In the genomic region with DNA sequence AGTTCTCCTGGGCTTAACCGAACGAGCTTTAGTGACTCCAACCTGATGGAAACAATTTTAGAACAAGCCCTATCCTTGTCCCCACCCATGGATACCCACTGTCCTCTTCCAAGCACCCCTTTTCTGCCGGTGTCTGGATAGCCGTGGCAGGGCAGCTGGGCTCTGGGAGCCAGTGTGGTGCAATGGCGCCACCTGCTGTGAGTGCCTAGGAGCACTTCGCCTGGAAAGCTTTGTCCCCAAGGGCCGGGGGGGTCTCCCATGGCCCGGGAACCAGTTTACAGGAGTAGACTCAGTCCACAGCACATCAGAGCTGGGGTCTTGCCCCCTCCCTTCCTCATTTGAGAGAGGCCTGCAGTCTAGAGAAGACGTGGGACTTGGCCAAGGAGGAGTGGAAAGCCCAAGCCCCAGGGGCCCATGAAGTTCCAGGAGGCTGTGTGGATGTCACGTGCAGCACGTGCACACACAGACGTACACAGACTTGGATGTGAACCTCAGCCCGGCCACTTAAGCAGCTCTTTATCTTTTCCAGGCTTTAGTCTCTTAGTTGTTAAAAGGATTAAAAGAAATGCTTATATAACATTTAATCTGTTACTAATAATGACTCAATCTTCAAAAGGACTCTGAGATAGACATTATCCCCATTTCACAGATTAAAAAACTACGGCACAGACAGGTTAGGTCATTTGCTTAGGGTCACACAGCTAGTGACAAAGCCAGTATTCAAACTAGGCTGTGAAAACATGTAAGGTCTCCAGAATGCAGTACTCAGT, we compare ENCODE assay signal across 8 cellular contexts. TPM values are rescaled to one million over a fixed set of nuclear protein-coding genes. Genes with fewer than 3 reads are reported as not detected.
DNase-seq lines count a peak whose midpoint lies in the region; ATAC-seq, FAIRE-seq and TF ChIP-seq lines count a peak whose summit lies in the region.

No MANE protein-coding gene starts in this region.

- intact Hi-C loops in PC-3 (cut with micrococcal nuclease) = loop anchor here (5.0 kb wide), 1 partner anchor 217 kb away; no protein-coding TSS in a partner anchor
- intact Hi-C loops in Right ventricle myocardium superior (cut with DNase I) = loop anchor here (5.0 kb wide), 2 partner anchors 217 to 327 kb away; no protein-coding TSS in a partner anchor
- intact Hi-C loops in posterior vena cava (cut with DNase I) = loop anchor here in 1 of 2 donors (10.0 kb wide), 1 partner anchor 214 kb away; no protein-coding TSS in a partner anchor

- H3K9me2 ChIP-seq in PC-3 (replicated peaks; ENCODE audit: low read length) = no peaks in the 10 kb centered on the region

- H3K4me2 ChIP-seq in PC-3 (ENCODE audit: low read length) = no peak overlapping the region

- no peaks in the 10 kb centered on the region for H4K20me1 ChIP-seq in PC-3 (ENCODE audit: low read length)

- no peak overlapping the region for H3K27ac Mint-ChIP-seq in activated naive CD8-positive, alpha-beta T cell treated with anti-CD3 and anti-CD28 coated beads for 36 hours

- H3K9ac ChIP-seq in PC-3 (ENCODE audit: low read length) = no peak overlapping the region

- peak; percentile 77 for DNase-seq in Ammon's horn (ENCODE audit: low spot score)
- peak; percentile 69 for DNase-seq in H54 (ENCODE audit: insufficient read length, low spot score)
- peak; percentile 47 for DNase-seq in PC-3
- DNase-seq in activated naive CD8-positive, alpha-beta T cell treated with anti-CD3 and anti-CD28 coated beads for 36 hours = peak; percentile 48
- peak; percentile 79 for DNase-seq in Right ventricle myocardium superior
- peak; percentile 90 for DNase-seq in posterior vena cava (ENCODE audit: low spot score)
- no peak for DNase-seq in GOT3 (lab: John Stamatoyannopoulos, UW)

- H3K36me3 Mint-ChIP-seq in activated naive CD8-positive, alpha-beta T cell treated with anti-CD3 and anti-CD28 coated beads for 36 hours = peaks cover 5% of the 10 kb centered on the region

- peak; percentile 86 for TF ChIP-seq CTCF in PC-3 (conservative IDR thresholded peaks at IDR 0.05; ENCODE audit: low read depth, low read length)

- H3K4me1 ChIP-seq in PC-3 (ENCODE audit: insufficient read depth, low read length) = peaks cover 14% of the 10 kb centered on the region; the same call in 1 of the 2 replicates

- no peaks in the 10 kb centered on the region for H3K27me3 Mint-ChIP-seq in activated naive CD8-positive, alpha-beta T cell treated with anti-CD3 and anti-CD28 coated beads for 36 hours

- CTCF ChIA-PET in PC-3 (lab: Charles Lee) = interaction anchor here (0.7 kb wide), 1 partner anchor 42 kb away, joined by 5 read pairs; no protein-coding TSS in a partner anchor

- no peaks in the 10 kb centered on the region for H3K27me3 ChIP-seq in PC-3 (ENCODE audit: low read length)

- no TSS peak for BruUV-seq in PC-3 (replicated peaks; lab: Mats Ljungman, UMichigan)

- no peak overlapping the region for H3K4me3 Mint-ChIP-seq in activated naive CD8-positive, alpha-beta T cell treated with anti-CD3 and anti-CD28 coated beads for 36 hours

- H3K9me3 ChIP-seq in PC-3 (ENCODE audit: low read length) = no peaks in the 10 kb centered on the region

- FAIRE-seq in H54 (lab: Jason Lieb, UNC) = no peak

- no peaks in the 10 kb centered on the region for H3F3A ChIP-seq in PC-3 (ENCODE audit: low read length, unreplicated experiment)

- ATAC-seq in PC-3 (peak; percentile 34), Right ventricle myocardium superior (ENCODE audit: poor library complexity) (peak; percentile 89), GM18502 (IDR thresholded peaks at IDR 0.05; ENCODE audit: poor library complexity, unreplicated experiment) (no peak)

- no peak overlapping the region for H3K4me3 ChIP-seq in PC-3 (ENCODE audit: low read length)

- H3K9me3 Mint-ChIP-seq in activated naive CD8-positive, alpha-beta T cell treated with anti-CD3 and anti-CD28 coated beads for 36 hours = no peaks in the 10 kb centered on the region

- no peaks in the 10 kb centered on the region for H3K36me3 ChIP-seq in PC-3 (ENCODE audit: low read depth, low read length)

- no peak for TF ChIP-seq POLR2A in H54 (IDR thresholded peaks at IDR 0.05; ENCODE audit: low read depth, low read length)

- no peak overlapping the region for H2AFZ ChIP-seq in PC-3 (ENCODE audit: low read length)

- H3K27ac ChIP-seq in PC-3 (ENCODE audit: low read length) = no peak overlapping the region

- H3K4me1 Mint-ChIP-seq in activated naive CD8-positive, alpha-beta T cell treated with anti-CD3 and anti-CD28 coated beads for 36 hours = peaks cover 16% of the 10 kb centered on the region

- POLR2A ChIA-PET in PC-3 (lab: Charles Lee; ENCODE audit: unreplicated experiment) = no interaction called here

- H3K79me2 ChIP-seq in PC-3 (ENCODE audit: low read length) = no peaks in the 10 kb centered on the region

RNA-seq across cellular contexts. Expression of a gene that starts 40.9 kb away (rescaled TPM):
- total RNA-seq in PC-3 (2014; rRNA removed) = not detected in 2 replicates
- total RNA-seq in activated naive CD8-positive, alpha-beta T cell treated with anti-CD3 and anti-CD28 coated beads for 36 hours = under 1 TPM in 1 of 2 experiments, not detected in 1; 0.12 TPM
- 5.5 TPM for total RNA-seq in Right ventricle myocardium superior
- under 1 TPM; 0.28 to 0.29 TPM for total RNA-seq in posterior vena cava

RNA-seq across cellular contexts. Expression of a gene that starts 57.3 kb away (rescaled TPM):
- total RNA-seq in PC-3 (2014; rRNA removed) = 29.0 and 32.3 TPM in 2 replicates
- total RNA-seq in activated naive CD8-positive, alpha-beta T cell treated with anti-CD3 and anti-CD28 coated beads for 36 hours = 10 to 100 TPM; 33.3 to 36.0 TPM
- total RNA-seq in Right ventricle myocardium superior = 33.9 TPM
- total RNA-seq in posterior vena cava = 10 to 100 TPM; 43.6 to 48.9 TPM
